22 cellular contexts compared by ENCODE assay signal in genomic region chr1:171345536-171345935, GRCh38. TPM values are rescaled to one million over a fixed set of nuclear protein-coding genes. Genes with fewer than 3 reads are reported as not detected.
DNase-seq lines count a peak whose midpoint lies in the region; ATAC-seq and TF ChIP-seq lines count a peak whose summit lies in the region.
"Had no signal": no experiment of that assay in that cellular context is flagged by ENCODE, and none has a peak within 500 bp of the region (broad histone marks: within the 10 kb centered on the region; RNA-seq: fewer than 3 reads in every experiment).

No MANE protein-coding gene starts in this region.

- H4K20me1 ChIP-seq in fibroblast of lung (ENCODE audit: control insufficient read depth, extremely low read depth, insufficient read depth, low read length), result no peaks in the 10 kb centered on the region
- H4K20me1 ChIP-seq: BLaER1 treated with 17β-estradiol and CSF1 and Interleukin-3, amounts not matched to agents 10 nM and 100 nM had no signal

- DNase-seq in Right ventricle myocardium superior (no peak), Right ventricle myocardium inferior (ENCODE audit: missing footprints) (no peak), ascending aorta (ENCODE audit: low spot score in 2 of 2) (no peak), fibroblast of lung (ENCODE audit: low read depth in 2 of 2) (peak; percentile 35 to 53), Ammon's horn (ENCODE audit: low spot score) (no peak), COLO829 (ENCODE audit: low spot score) (no peak)
- DNase-seq in stimulated activated naive CD4-positive, alpha-beta T cell treated with Interleukin-2 at 50 U/mL for 16 hours (lab: John Stamatoyannopoulos, UW), result no peak
- DNase-seq: 8988T; DMS79 treated with DMSO at 0.1 percent for 48 hours; H9; Karpas-422; MG63; NCI-H1048; NCI-H1436; NCI-H1930; NCI-H2171; NCI-H446 treated with DMSO at 0.1 percent for 48 hours; NK-92 treated with Interleukin-12 subunit alpha and Interleukin-12 subunit beta, amount 100 ng/mL, for 24 hours; Peyer's patch had no signal

- intact Hi-C loops in Right ventricle myocardium superior (cut with DNase I), result no loop called here
- intact Hi-C loops in Right ventricle myocardium inferior (cut with DNase I), result no loop called here
- intact Hi-C loops in ascending aorta (cut with DNase I), result loop anchor here (1.0 to 2.0 kb wide), 2 partner anchors 27 to 31 kb away; partner anchors contain the start of gene FMO4

- peaks cover 0 to 19% of the 10 kb centered on the region in 2 donors for H3K4me1 ChIP-seq in ascending aorta
- no peaks in the 10 kb centered on the region for H3K4me1 ChIP-seq in fibroblast of lung (ENCODE audit: control insufficient read depth, extremely low read depth, insufficient read depth, low read length)
- peaks cover 4 to 22% (median 18%) of the 10 kb centered on the region in 5 donors for H3K4me1 ChIP-seq in subcutaneous abdominal adipose tissue (ENCODE audit: control insufficient read depth in 5 of 5, insufficient read depth in 5 of 5, low read length in 5 of 5)
- H3K4me1 ChIP-seq: BLaER1 treated with 17β-estradiol and CSF1 and Interleukin-3, amounts not matched to agents 10 nM and 100 nM had no signal

- H3K9ac ChIP-seq in fibroblast of lung (ENCODE audit: insufficient read depth, low read length) (no peak overlapping the region), subcutaneous abdominal adipose tissue (ENCODE audit: low read length in 5 of 5) (no peak overlapping the region)
- H3K9ac ChIP-seq: BLaER1 treated with 17β-estradiol and CSF1 and Interleukin-3, amounts not matched to agents 10 nM and 100 nM had no signal

- H3K4me3 ChIP-seq in ascending aorta (no peak overlapping the region), fibroblast of lung (replicated peaks in 1 of 4; ENCODE audit: control extremely low read depth in 1 of 4, insufficient read depth in 1 of 4, low read depth in 3 of 4, low read length in 4 of 4) (no peak overlapping the region), subcutaneous abdominal adipose tissue (ENCODE audit: low read depth in 1 of 5, low read length in 5 of 5) (no peak overlapping the region)
- H3K4me3 ChIP-seq: BLaER1 treated with 17β-estradiol and CSF1 and Interleukin-3, amounts not matched to agents 10 nM and 100 nM; MG63; Peyer's patch; SK-N-MC had no signal

- H3K36me3 ChIP-seq in ascending aorta, result no peaks in the 10 kb centered on the region
- no peaks in the 10 kb centered on the region for H3K36me3 ChIP-seq in fibroblast of lung (ENCODE audit: control insufficient read depth, insufficient read depth, low read length)
- H3K36me3 ChIP-seq in subcutaneous abdominal adipose tissue (ENCODE audit: control insufficient read depth in 5 of 5, insufficient read depth in 5 of 5, low read length in 5 of 5), result no peaks in the 10 kb centered on the region
- H3K36me3 ChIP-seq: BLaER1 treated with 17β-estradiol and CSF1 and Interleukin-3, amounts not matched to agents 10 nM and 100 nM; MG63; Peyer's patch had no signal

- no peaks in the 10 kb centered on the region for H3K79me2 ChIP-seq in fibroblast of lung (ENCODE audit: control insufficient read depth, insufficient read depth, low read length)

- ATAC-seq in Right ventricle myocardium superior (ENCODE audit: poor library complexity) (peak; percentile 34), Right ventricle myocardium inferior (no peak)

- H3K9me3 ChIP-seq in ascending aorta, result no peaks in the 10 kb centered on the region
- H3K9me3 ChIP-seq in fibroblast of lung (ENCODE audit: control insufficient read depth, insufficient read depth, low read depth, low read length), result no peaks in the 10 kb centered on the region
- peaks cover 0 to 2% (median 0%) of the 10 kb centered on the region in 5 donors for H3K9me3 ChIP-seq in subcutaneous abdominal adipose tissue (ENCODE audit: control insufficient read depth in 5 of 5, low read length in 5 of 5)
- H3K9me3 ChIP-seq: Peyer's patch had no signal

- H3K27ac ChIP-seq in ascending aorta (peak overlapping the region; percentile 48 to 62), fibroblast of lung (ENCODE audit: insufficient read depth, low read length) (no peak overlapping the region), subcutaneous abdominal adipose tissue (ENCODE audit: low read depth, low read length) (peak overlapping the region; percentile 62)
- H3K27ac ChIP-seq: BLaER1 treated with 17β-estradiol and CSF1 and Interleukin-3, amounts not matched to agents 10 nM and 100 nM; SK-N-MC had no signal

- H3K4me2 ChIP-seq in fibroblast of lung (ENCODE audit: extremely low read depth, insufficient read depth, low read length), result no peak overlapping the region
- H3K4me2 ChIP-seq: BLaER1 treated with 17β-estradiol and CSF1 and Interleukin-3, amounts not matched to agents 10 nM and 100 nM had no signal

- H2AFZ ChIP-seq in fibroblast of lung (ENCODE audit: low read length), result no peak overlapping the region

- H3K27me3 ChIP-seq in ascending aorta, result no peaks in the 10 kb centered on the region
- H3K27me3 ChIP-seq in fibroblast of lung (ENCODE audit: control insufficient read depth, insufficient read depth, low read length), result no peaks in the 10 kb centered on the region
- H3K27me3 ChIP-seq in subcutaneous abdominal adipose tissue (ENCODE audit: control insufficient read depth in 5 of 5, insufficient read depth in 4 of 5, low read length in 5 of 5), result no peaks in the 10 kb centered on the region
- H3K27me3 ChIP-seq: BLaER1 treated with 17β-estradiol and CSF1 and Interleukin-3, amounts not matched to agents 10 nM and 100 nM; MG63; Peyer's patch had no signal

- TF ChIP-seq CTCF in ascending aorta (IDR thresholded peaks at IDR 0.05) (no peak), fibroblast of lung (conservative IDR thresholded peaks at IDR 0.05 in 1 of 2, IDR thresholded peaks at IDR 0.05 in 1 of 2; ENCODE audit: low read depth in 1 of 2, low read length in 2 of 2) (no peak)

RNA-seq across cellular contexts. Expression of gene FMO4, which starts 31.6 kb away (rescaled TPM):
- 3.8 TPM for total RNA-seq in Right ventricle myocardium superior
- total RNA-seq in Right ventricle myocardium inferior, result 2.7 TPM
- total RNA-seq in ascending aorta, result 30.1 TPM
- total RNA-seq in fibroblast of lung, result 4.6 and 7.3 TPM in 2 replicates
- polyA plus RNA-seq in fibroblast of lung, result 1.5 and 5.5 TPM in 2 replicates
- 1.0 and 2.1 TPM in 2 replicates for polyA plus RNA-seq in fibroblast of lung (2012)
- polyA minus RNA-seq in fibroblast of lung (ENCODE audit: low replicate concordance), result not detected in 2 replicates

Comparison
In these comparisons a context has a peak if more than half of its experiments do, and no peak if none do; other contexts are left out.
1. DNase-seq: peak in fibroblast of lung (2 of 2); none in Right ventricle myocardium superior (single experiment), Right ventricle myocardium inferior (single experiment), ascending aorta (0 of 2), stimulated activated naive CD4-positive, alpha-beta T cell treated with Interleukin-2 at 50 U/mL for 16 hours (single experiment), Ammon's horn (single experiment) and COLO829 (single experiment).